ENCODE assay signal across 8 cellular contexts in genomic region chr20:17571153-17571527, GRCh38. TPM values are rescaled to one million over a fixed set of nuclear protein-coding genes. Genes with fewer than 3 reads are reported as not detected.
DNase-seq lines count a peak whose midpoint lies in the region; ATAC-seq and TF ChIP-seq lines count a peak whose summit lies in the region.

No MANE protein-coding gene starts in this region.

- H3K27ac ChIP-seq in H9 (ENCODE audit: insufficient read length, low read depth, low read length) (no peak overlapping the region), suprapubic skin (peak overlapping the region; percentile 100)

- H3K56ac ChIP-seq in H9 (ENCODE audit: insufficient read length, low read depth, low read length): no peak overlapping the region

- H2BK5ac ChIP-seq in H9 (ENCODE audit: insufficient read length, low read length): no peak overlapping the region

- no peak overlapping the region for H3T11ph ChIP-seq in H9 (ENCODE audit: low read length)

- H3K4ac ChIP-seq in H9 (ENCODE audit: low read depth, low read length): no peak overlapping the region

- H3K79me2 ChIP-seq in H9 (ENCODE audit: insufficient read depth, low read length): peaks cover 16% of the 10 kb centered on the region; the same call in 1 of the 2 replicates

- peaks cover 20 to 28% (median 26%) of the 10 kb centered on the region in 3 donors for H3K27me3 Mint-ChIP-seq in CD14-positive monocyte (ENCODE audit: low read depth in 3 of 3)
- H3K27me3 Mint-ChIP-seq in H9 (ENCODE audit: low read depth): no peaks in the 10 kb centered on the region
- H3K27me3 Mint-ChIP-seq in activated T-helper 17 cell treated with anti-CD3 and anti-CD28 coated beads, Interleukin-2, amount 50 U/mL, for 72 hours: peaks cover 3% of the 10 kb centered on the region

- H3K14ac ChIP-seq in H9 (ENCODE audit: insufficient read depth, low read length): no peak overlapping the region

- no peak overlapping the region for H3K9ac ChIP-seq in H9 (ENCODE audit: extremely low read depth, insufficient read length, low read length)

- no peak overlapping the region for H2BK12ac ChIP-seq in H9 (ENCODE audit: insufficient read length, low read depth, low read length)

- H3K36me3 Mint-ChIP-seq in CD14-positive monocyte (peaks cover 0 to 3% of the 10 kb centered on the region in 2 donors), H9 (ENCODE audit: insufficient read depth in 1 of 3, low read depth in 3 of 3) (peaks cover 2 to 6% (median 2%) of the 10 kb centered on the region in 3 experiments; a peak in 2 of 7 replicates)
- H3K36me3 Mint-ChIP-seq in activated T-helper 17 cell treated with anti-CD3 and anti-CD28 coated beads, Interleukin-2, amount 50 U/mL, for 72 hours (ENCODE audit: low read depth): peaks cover 10% of the 10 kb centered on the region

- TF ChIP-seq CTCF in CD14-positive monocyte (IDR thresholded peaks at IDR 0.05): no peak
- TF ChIP-seq CTCF in H9 (conservative IDR thresholded peaks at IDR 0.05): no peak
- no peak for TF ChIP-seq CTCF in suprapubic skin (IDR thresholded peaks at IDR 0.05)

- no peaks in the 10 kb centered on the region for H3K27me3 ChIP-seq in H9 (ENCODE audit: insufficient read depth, low read length)
- no peaks in the 10 kb centered on the region for H3K27me3 ChIP-seq in suprapubic skin

- H3K27ac Mint-ChIP-seq in CD14-positive monocyte: no peak overlapping the region
- peak overlapping the region in 1 of 3 experiments; percentile 84; a peak in 1 of 7 replicates for H3K27ac Mint-ChIP-seq in H9
- peak overlapping the region; percentile 92 for H3K27ac Mint-ChIP-seq in activated T-helper 17 cell treated with anti-CD3 and anti-CD28 coated beads, Interleukin-2, amount 50 U/mL, for 72 hours

- H4K5ac ChIP-seq in H9 (ENCODE audit: insufficient read length, low read depth, low read length): no peak overlapping the region

- H3K4me2 ChIP-seq in H9 (ENCODE audit: insufficient read depth, insufficient read length, low read length): peak overlapping the region; percentile 95

- H2BK15ac ChIP-seq in H9 (ENCODE audit: low read depth, low read length): no peak overlapping the region

- H3K9me3 ChIP-seq in H9 (ENCODE audit: control insufficient read depth, low read depth, low read length) (no peaks in the 10 kb centered on the region), iPS-18c (ENCODE audit: control insufficient read depth, insufficient read depth, low read length) (no peaks in the 10 kb centered on the region), suprapubic skin (no peaks in the 10 kb centered on the region)

- no peak overlapping the region for H4K91ac ChIP-seq in H9 (ENCODE audit: insufficient read length, low read depth, low read length)

- H2AK5ac ChIP-seq in H9 (ENCODE audit: insufficient read length, low read length): no peak overlapping the region

- no peak for TF ChIP-seq POLR2A in suprapubic skin (IDR thresholded peaks at IDR 0.05)

- H3K9me3 Mint-ChIP-seq in CD14-positive monocyte: peaks cover 0 to 3% (median 0%) of the 10 kb centered on the region in 7 donors
- H3K9me3 Mint-ChIP-seq in H9: 0 out of 5 replicates have a peak, but pooled peaks cover 0 to 2% of the 10 kb centered on the region in 2 experiments
- H3K9me3 Mint-ChIP-seq in activated T-helper 17 cell treated with anti-CD3 and anti-CD28 coated beads, Interleukin-2, amount 50 U/mL, for 72 hours: no peaks in the 10 kb centered on the region

- H2AFZ ChIP-seq in H9 (ENCODE audit: low read length): no peak overlapping the region

- intact Hi-C loops in CD14-positive monocyte (cut with micrococcal nuclease): no loop called here

- no peak overlapping the region for H4K8ac ChIP-seq in H9 (replicated peaks; ENCODE audit: insufficient read length, low read depth, low read length)

- H3K4me1 Mint-ChIP-seq in CD14-positive monocyte (peaks cover 13% of the 10 kb centered on the region), H9 (peaks cover 58 to 62% of the 10 kb centered on the region in 2 experiments)
- H3K4me1 Mint-ChIP-seq in activated T-helper 17 cell treated with anti-CD3 and anti-CD28 coated beads, Interleukin-2, amount 50 U/mL, for 72 hours: peaks cover 12% of the 10 kb centered on the region

- H2BK20ac ChIP-seq in H9 (ENCODE audit: low read depth, low read length, poor library complexity, severe bottlenecking): no peak overlapping the region

- H3K36me3 ChIP-seq in suprapubic skin: no peaks in the 10 kb centered on the region

- H2BK120ac ChIP-seq in H9 (ENCODE audit: low read depth, low read length, poor library complexity, severe bottlenecking): no peak overlapping the region

- H3K4me1 ChIP-seq in H9 (ENCODE audit: insufficient read depth, low read length) (peaks cover 19% of the 10 kb centered on the region), suprapubic skin (peaks cover 46% of the 10 kb centered on the region)

- DNase-seq in CD14-positive monocyte (ENCODE audit: low spot score) (no peak), H9 (no peak), suprapubic skin (ENCODE audit: low spot score in 2 of 2) (no peak), NCI-H774 (lab: John Stamatoyannopoulos, UW) (no peak), NCI-H2227 treated with DMSO at 0.1 percent for 48 hours (lab: John Stamatoyannopoulos, UW) (no peak)

- H3K23ac ChIP-seq in H9 (ENCODE audit: insufficient read length, low read depth, low read length): no peak overlapping the region

- peak; percentile 36 for ATAC-seq in activated T-helper 17 cell treated with anti-CD3 and anti-CD28 coated beads, Interleukin-2, amount 50 U/mL, for 72 hours (replicated peaks)
- no peak for ATAC-seq in HG03460 (IDR thresholded peaks at IDR 0.05; ENCODE audit: unreplicated experiment)

- H3K23me2 ChIP-seq in H9 (ENCODE audit: insufficient read length, low read depth, low read length, poor library complexity, severe bottlenecking): peaks cover 12% of the 10 kb centered on the region

- no peak overlapping the region for H3K18ac ChIP-seq in H9 (ENCODE audit: insufficient read length, low read depth, low read length)

- H4K20me1 ChIP-seq in H9 (ENCODE audit: control insufficient read depth, insufficient read depth, insufficient read length): no peaks in the 10 kb centered on the region

- H3K4me3 ChIP-seq in iPS-18c (ENCODE audit: insufficient read depth, low read depth, low read length): peak overlapping the region; percentile 94
- H3K4me3 ChIP-seq in suprapubic skin: peak overlapping the region; percentile 98

- no peaks in the 10 kb centered on the region for H3K79me1 ChIP-seq in H9 (ENCODE audit: insufficient read depth, low read depth, low read length, poor library complexity, severe bottlenecking)

- no peak for TF ChIP-seq EP300 in suprapubic skin (IDR thresholded peaks at IDR 0.05)

- no CpG with 5 or more reads among the region's 6 CpGs for WGBS in H9 (ENCODE audit: extremely low coverage, insufficient read length, low lambda C conversion rate)
- 8% methylated on average over 6 of the region's 6 CpGs for WGBS in suprapubic skin

- H3K4me3 Mint-ChIP-seq in CD14-positive monocyte: peak overlapping the region; percentile 88 to 92
- H3K4me3 Mint-ChIP-seq in H9: peak overlapping the region; percentile 89 to 91
- H3K4me3 Mint-ChIP-seq in activated T-helper 17 cell treated with anti-CD3 and anti-CD28 coated beads, Interleukin-2, amount 50 U/mL, for 72 hours: peak overlapping the region; percentile 96

RNA-seq across cellular contexts. Expression of gene DSTN, which starts 1.3 kb away (rescaled TPM):
- polyA plus RNA-seq in CD14-positive monocyte: 10 to 100 TPM; 58.4 to 63.8 TPM
- total RNA-seq in H9 (2021): 145 and 148 TPM in 2 replicates
- total RNA-seq in activated T-helper 17 cell treated with anti-CD3 and anti-CD28 coated beads, Interleukin-2, amount 50 U/mL, for 72 hours: 10 to 100 TPM; 42.9 to 45.8 TPM
- total RNA-seq in suprapubic skin: 100 to 1,000 TPM; 186 to 301 (median 258) TPM

RNA-seq across cellular contexts. Expression of gene BFSP1, which starts 40.0 kb away (rescaled TPM):
- not detected for polyA plus RNA-seq in CD14-positive monocyte
- total RNA-seq in H9 (2021): 8.6 and 9.4 TPM in 2 replicates
- total RNA-seq in activated T-helper 17 cell treated with anti-CD3 and anti-CD28 coated beads, Interleukin-2, amount 50 U/mL, for 72 hours: under 1 TPM; 0.48 to 0.58 TPM
- total RNA-seq in suprapubic skin: 1 to 10 TPM in 3 of 4 donors, under 1 TPM in 1; 0.85 to 1.7 (median 1.4) TPM
